27 cellular contexts compared by ENCODE assay signal in genomic region chr17:28204751-28205150, GRCh38.
DNase-seq lines count a peak whose midpoint lies in the region; ATAC-seq, FAIRE-seq and TF ChIP-seq lines count a peak whose summit lies in the region.
"Had no signal": no experiment of that assay in that cellular context is flagged by ENCODE, and none has a peak within 500 bp of the region (broad histone marks: within the 10 kb centered on the region; RNA-seq: fewer than 3 reads in every experiment).

No MANE protein-coding gene starts in this region.

- ATAC-seq in RWPE2 (ENCODE audit: low read depth): peak; percentile 74
- ATAC-seq in HG02571 (IDR thresholded peaks at IDR 0.05; ENCODE audit: unreplicated experiment): no peak
- ATAC-seq in activated CD8-positive, alpha-beta T cell treated with anti-CD3 and anti-CD28 coated beads for 36 hours: no peak
- ATAC-seq in lower lobe of right lung: no peak
- ATAC-seq: gastroesophageal sphincter, GM12878, left lobe of liver, mucosa of descending colon had no signal

- POLR2A ChIA-PET in MCF 10A (lab: Yijun Ruan, JAX): no interaction called here
- POLR2A ChIA-PET in activated CD8-positive, alpha-beta T cell treated with anti-CD3 and anti-CD28 coated beads for 36 hours (lab: Charles Lee): no interaction called here

- intact Hi-C loops in MCF 10A (cut with micrococcal nuclease) (no loop called here), breast epithelium (cut with DNase I; ENCODE audit: low total_unique reads) (no loop called here), lower lobe of right lung (cut with DNase I) (no loop called here)
- intact Hi-C loops in activated CD8-positive, alpha-beta T cell treated with anti-CD3 and anti-CD28 coated beads for 36 hours (cut with micrococcal nuclease): no loop called here

- FAIRE-seq in urothelium cell line (lab: Jason Lieb, UNC): peak; percentile 91
- FAIRE-seq: GM12878 had no signal

- H3K27ac ChIP-seq in breast epithelium (no peak overlapping the region), RWPE2 (ENCODE audit: poor library complexity, severe bottlenecking) (no peak overlapping the region), lower lobe of right lung (no peak overlapping the region)
- H3K27ac ChIP-seq: BLaER1 treated with 17β-estradiol and CSF1 and Interleukin-3, amounts not matched to agents 10 nM and 100 nM; coronary artery; epithelial cell of prostate; gastroesophageal sphincter; KMS-11; neural progenitor cell; spleen; uterus had no signal

- H3K27me3 Mint-ChIP-seq in MCF 10A (ENCODE audit: insufficient read depth, unreplicated experiment): no peaks in the 10 kb centered on the region
- H3K27me3 Mint-ChIP-seq in activated CD8-positive, alpha-beta T cell treated with anti-CD3 and anti-CD28 coated beads for 36 hours: peaks cover 5% of the 10 kb centered on the region

- peaks cover 6% of the 10 kb centered on the region for H3K9me3 Mint-ChIP-seq in MCF 10A (ENCODE audit: unreplicated experiment)
- H3K9me3 Mint-ChIP-seq in activated CD8-positive, alpha-beta T cell treated with anti-CD3 and anti-CD28 coated beads for 36 hours: no peaks in the 10 kb centered on the region
- H3K9me3 Mint-ChIP-seq: activated naive CD4-positive, alpha-beta T cell treated with anti-CD3 and anti-CD28 coated beads for 36 hours; neural progenitor cell had no signal

- H3K4me3 ChIP-seq in breast epithelium (no peak overlapping the region), RWPE2 (ENCODE audit: severe bottlenecking) (no peak overlapping the region), epithelial cell of proximal tubule (ENCODE audit: low read depth, low read length) (no peak overlapping the region), lower lobe of right lung (no peak overlapping the region)
- H3K4me3 ChIP-seq: BLaER1 treated with 17β-estradiol and CSF1 and Interleukin-3, amounts not matched to agents 10 nM and 100 nM; coronary artery; gastroesophageal sphincter; GM12878; mucosa of descending colon; neural progenitor cell; spleen; uterus had no signal

- no peaks in the 10 kb centered on the region for H3K27me3 ChIP-seq in breast epithelium
- no peaks in the 10 kb centered on the region for H3K27me3 ChIP-seq in RWPE2 (ENCODE audit: insufficient read depth, poor library complexity, severe bottlenecking)
- no peaks in the 10 kb centered on the region for H3K27me3 ChIP-seq in lower lobe of right lung (ENCODE audit: low read depth)
- H3K27me3 ChIP-seq: BLaER1 treated with 17β-estradiol and CSF1 and Interleukin-3, amounts not matched to agents 10 nM and 100 nM; neural progenitor cell; spleen; uterus had no signal

- DNase-seq in MCF 10A (ENCODE audit: unreplicated experiment) (peak; percentile 27), breast epithelium (ENCODE audit: low spot score in 2 of 2) (no peak), RWPE2 (ENCODE audit: low spot score) (no peak), epithelial cell of proximal tubule (ENCODE audit: low read depth) (peak; percentile 59), urothelium cell line (ENCODE audit: low spot score) (peak; percentile 40), lower lobe of right lung (no peak)
- DNase-seq in activated CD8-positive, alpha-beta T cell treated with anti-CD3 and anti-CD28 coated beads for 36 hours: no peak
- DNase-seq: 8988T; activated CD4-positive, alpha-beta T cell treated with anti-CD3 and anti-CD28 coated beads, Interleukin-2, amount 50 U/mL, for 48 hours; activated naive CD4-positive, alpha-beta T cell treated with anti-CD3 and anti-CD28 coated beads for 36 hours; activated T-cell treated with anti-CD3 and anti-CD28 coated beads, Interleukin-2, amount 50 U/mL, for 1 hour; mucosa of descending colon; NCI-H526; SHP77 treated with DMSO at 0.1 percent for 48 hours; spleen; stimulated activated CD4-positive, alpha-beta T cell treated with anti-CD3 and anti-CD28 coated beads, Interleukin-4, amount 100 ng/mL, for 4 hours; T-helper 2 cell; uterus had no signal

- H3K36me3 Mint-ChIP-seq in MCF 10A (ENCODE audit: insufficient read depth, unreplicated experiment): no peaks in the 10 kb centered on the region
- no peaks in the 10 kb centered on the region for H3K36me3 Mint-ChIP-seq in activated CD8-positive, alpha-beta T cell treated with anti-CD3 and anti-CD28 coated beads for 36 hours (ENCODE audit: low read depth)

- no peak for TF ChIP-seq POLR2A in breast epithelium (IDR thresholded peaks at IDR 0.05)

- no peaks in the 10 kb centered on the region for H3K9me3 ChIP-seq in breast epithelium
- no peaks in the 10 kb centered on the region for H3K9me3 ChIP-seq in RWPE2 (ENCODE audit: severe bottlenecking)
- H3K9me3 ChIP-seq in lower lobe of right lung: no peaks in the 10 kb centered on the region
- H3K9me3 ChIP-seq: gastroesophageal sphincter, mucosa of descending colon, spleen, uterus had no signal

- H3K4me1 Mint-ChIP-seq in MCF 10A (ENCODE audit: insufficient read depth, unreplicated experiment): no peaks in the 10 kb centered on the region
- H3K4me1 Mint-ChIP-seq in activated CD8-positive, alpha-beta T cell treated with anti-CD3 and anti-CD28 coated beads for 36 hours (ENCODE audit: low read depth): no peaks in the 10 kb centered on the region

- H3K4me1 ChIP-seq in breast epithelium (no peaks in the 10 kb centered on the region), RWPE2 (ENCODE audit: insufficient read depth, poor library complexity, severe bottlenecking) (no peaks in the 10 kb centered on the region), lower lobe of right lung (no peaks in the 10 kb centered on the region)
- H3K4me1 ChIP-seq: gastroesophageal sphincter, neural progenitor cell, spleen, uterus had no signal

- CTCF ChIA-PET in MCF 10A (lab: Yijun Ruan, JAX): no interaction called here
- CTCF ChIA-PET in activated CD8-positive, alpha-beta T cell treated with anti-CD3 and anti-CD28 coated beads for 36 hours (lab: Charles Lee): no interaction called here

- TF ChIP-seq CTCF in MCF 10A (IDR thresholded peaks at IDR 0.05; ENCODE audit: unreplicated experiment) (no peak), breast epithelium (IDR thresholded peaks at IDR 0.05) (no peak), RWPE2 (IDR thresholded peaks at IDR 0.05; ENCODE audit: poor library complexity, severe bottlenecking) (no peak), epithelial cell of proximal tubule (conservative IDR thresholded peaks at IDR 0.05; ENCODE audit: low read depth, low read length) (no peak), lower lobe of right lung (IDR thresholded peaks at IDR 0.05) (no peak)
- no peak for TF ChIP-seq CTCF in activated CD8-positive, alpha-beta T cell treated with anti-CD3 and anti-CD28 coated beads for 36 hours (IDR thresholded peaks at IDR 0.05)

- H3K27ac Mint-ChIP-seq in MCF 10A (ENCODE audit: low read depth, unreplicated experiment): no peak overlapping the region
- H3K27ac Mint-ChIP-seq in activated CD8-positive, alpha-beta T cell treated with anti-CD3 and anti-CD28 coated beads for 36 hours: no peak overlapping the region
- H3K27ac Mint-ChIP-seq: activated naive CD4-positive, alpha-beta T cell treated with anti-CD3 and anti-CD28 coated beads for 36 hours; neural progenitor cell had no signal

- H3K4me3 Mint-ChIP-seq in MCF 10A (ENCODE audit: unreplicated experiment): no peak overlapping the region
- H3K4me3 Mint-ChIP-seq in activated CD8-positive, alpha-beta T cell treated with anti-CD3 and anti-CD28 coated beads for 36 hours: no peak overlapping the region
- H3K4me3 Mint-ChIP-seq: activated naive CD4-positive, alpha-beta T cell treated with anti-CD3 and anti-CD28 coated beads for 36 hours; neural progenitor cell had no signal

- H3K36me3 ChIP-seq in breast epithelium (no peaks in the 10 kb centered on the region), RWPE2 (ENCODE audit: low read depth) (no peaks in the 10 kb centered on the region), lower lobe of right lung (no peaks in the 10 kb centered on the region)
- H3K36me3 ChIP-seq: gastroesophageal sphincter, neural progenitor cell, spleen, uterus had no signal

- no TSS peak for BruUV-seq in MCF 10A (replicated peaks; lab: Mats Ljungman, UMichigan)

Comparison
In these comparisons a context has a peak if more than half of its experiments do, and no peak if none do; other contexts are left out.
1. DNase-seq: peak in MCF 10A (single experiment), epithelial cell of proximal tubule (single experiment) and urothelium cell line (single experiment); none in breast epithelium (0 of 2), RWPE2 (single experiment), activated CD8-positive, alpha-beta T cell treated with anti-CD3 and anti-CD28 coated beads for 36 hours (single experiment) and lower lobe of right lung (single experiment).